1 cellular context compared by ENCODE assay signal in genomic region chr9:131092548-131093440, GRCh38.
TF ChIP-seq lines count a peak whose summit lies in the region.

No MANE protein-coding gene starts in this region.

TF ChIP-seq in H1, 55 proteins besides CTCF, POLR2A, EP300 and RAD21:
- TF ChIP-seq ASH2L (IDR thresholded peaks at IDR 0.05; ENCODE audit: low read length) (no peak), ATF3 (IDR thresholded peaks at IDR 0.05; ENCODE audit: insufficient read depth, low read depth, low read length) (no peak), TAF1 (IDR thresholded peaks at IDR 0.05; ENCODE audit: low read depth, low read length) (no peak), CEBPB (IDR thresholded peaks at IDR 0.05; ENCODE audit: low read depth, low read length) (no peak), BRCA1 (IDR thresholded peaks at IDR 0.05; ENCODE audit: low read depth, low read length) (no peak), SP4 (IDR thresholded peaks at IDR 0.05; ENCODE audit: low read length) (no peak), PHF8 (conservative IDR thresholded peaks at IDR 0.05; ENCODE audit: low read depth, low read length) (no peak), RNF2 (IDR thresholded peaks at IDR 0.05; ENCODE audit: borderline replicate concordance, low read depth, low read length, missing control alignments, poor library complexity, severe bottlenecking) (no peak), TCF12 (IDR thresholded peaks at IDR 0.05; ENCODE audit: low read depth, low read length) (no peak), SRF (IDR thresholded peaks at IDR 0.05; ENCODE audit: low read depth, low read length) (no peak), FOSL1 (IDR thresholded peaks at IDR 0.05; ENCODE audit: insufficient read depth, low read depth, low read length) (no peak), NRF1 (IDR thresholded peaks at IDR 0.05; ENCODE audit: low read depth, low read length) (no peak), SP1 (IDR thresholded peaks at IDR 0.05; ENCODE audit: low read depth, low read length) (no peak), SIRT6 (IDR thresholded peaks at IDR 0.05; ENCODE audit: low read length) (no peak), HDAC6 (IDR thresholded peaks at IDR 0.05; ENCODE audit: low read depth, low read length) (no peak), GTF2F1 (IDR thresholded peaks at IDR 0.05; ENCODE audit: borderline replicate concordance, low read depth, low read length) (no peak), GABPA (IDR thresholded peaks at IDR 0.05; ENCODE audit: borderline replicate concordance, insufficient read depth, low read length) (no peak), SP2 (IDR thresholded peaks at IDR 0.05; ENCODE audit: low read length) (no peak)
- TF ChIP-seq, protein P1, sequence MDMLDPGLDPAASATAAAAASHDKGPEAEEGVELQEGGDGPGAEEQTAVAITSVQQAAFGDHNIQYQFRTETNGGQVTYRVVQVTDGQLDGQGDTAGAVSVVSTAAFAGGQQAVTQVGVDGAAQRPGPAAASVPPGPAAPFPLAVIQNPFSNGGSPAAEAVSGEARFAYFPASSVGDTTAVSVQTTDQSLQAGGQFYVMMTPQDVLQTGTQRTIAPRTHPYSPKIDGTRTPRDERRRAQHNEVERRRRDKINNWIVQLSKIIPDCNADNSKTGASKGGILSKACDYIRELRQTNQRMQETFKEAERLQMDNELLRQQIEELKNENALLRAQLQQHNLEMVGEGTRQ (IDR thresholded peaks at IDR 0.05; ENCODE audit: low read length) = no peak
